In genomic region chr16:85935391-85935956, GRCh38 we compare ENCODE assay signal across 10 cellular contexts. TPM values are rescaled to one million over a fixed set of nuclear protein-coding genes. Genes with fewer than 3 reads are reported as not detected.
A peak's percentile ranks its signal among the peaks of the same experiment; 100 is the strongest.
DNase-seq lines count a peak whose midpoint lies in the region; ATAC-seq lines count a peak whose summit lies in the region.
"Had no signal": no experiment of that assay in that cellular context is flagged by ENCODE, and none has a peak within 500 bp of the region (broad histone marks: within the 10 kb centered on the region; RNA-seq: fewer than 3 reads in every experiment).

No MANE protein-coding gene starts in this region.

- no peaks in the 10 kb centered on the region for H3K36me3 Mint-ChIP-seq in CD8-positive, alpha-beta memory T cell
- H3K36me3 Mint-ChIP-seq in IgD-negative memory B cell (peaks cover 1% of the 10 kb centered on the region), immature natural killer cell (peaks cover 0 to 5% (median 0%) of the 10 kb centered on the region in 3 donors)

- WGBS in GM23248 (ENCODE audit: low coverage in 1 of 2, low lambda C conversion rate in 2 of 2, missing lambda C conversion rate in 2 of 2), 2 experiments = 60 to 62% methylated on average over 13 of the region's 13 CpGs

- no peaks in the 10 kb centered on the region for H3K36me3 ChIP-seq in CD8-positive, alpha-beta memory T cell (ENCODE audit: insufficient read depth, low read length)
- H3K36me3 ChIP-seq in GM23248 (ENCODE audit: low read depth) = no peaks in the 10 kb centered on the region
- H3K36me3 ChIP-seq: thoracic aorta had no signal

- CTCF ChIA-PET in CD8-positive, alpha-beta memory T cell (lab: Charles Lee) = interaction anchor here (0.8 to 1.5 kb wide), 4 partner anchors 36 to 116 kb away, joined by 3 to 6 read pairs (median 4); partner anchors contain the start of gene IRF8

- H2AFZ ChIP-seq in GM23248 = no peak overlapping the region

- peak overlapping the region; percentile 68 to 89 (median 70) for H3K4me3 Mint-ChIP-seq in CD8-positive, alpha-beta memory T cell
- H3K4me3 Mint-ChIP-seq in IgD-negative memory B cell (peak overlapping the region; percentile 76 to 92 (median 84)), immature natural killer cell (peak overlapping the region; percentile 81 to 87 (median 86))

- H3K4me2 ChIP-seq in GM23248 (ENCODE audit: unreplicated experiment) = no peak overlapping the region

- no peaks in the 10 kb centered on the region for H3K9me2 ChIP-seq in GM23248 (ENCODE audit: insufficient read depth)

- ATAC-seq in GM21360 (IDR thresholded peaks at IDR 0.05; ENCODE audit: unreplicated experiment) = peak; percentile 25
- ATAC-seq in GM18861 (IDR thresholded peaks at IDR 0.05; ENCODE audit: unreplicated experiment) = no peak

- H3K27me3 Mint-ChIP-seq in CD8-positive, alpha-beta memory T cell = no peaks in the 10 kb centered on the region
- H3K27me3 Mint-ChIP-seq in IgD-negative memory B cell (no peaks in the 10 kb centered on the region), immature natural killer cell (ENCODE audit: low read depth in 3 of 3) (peaks cover 11 to 18% (median 16%) of the 10 kb centered on the region in 3 donors)

- no peak overlapping the region for H3K9ac ChIP-seq in GM23248

- POLR2A ChIA-PET in CD8-positive, alpha-beta memory T cell (lab: Charles Lee) = interaction anchor here (0.8 kb wide), 1 partner anchor 51 kb away, joined by 3 read pairs; no protein-coding TSS in a partner anchor

- H3K27ac Mint-ChIP-seq in CD8-positive, alpha-beta memory T cell = peak overlapping the region; percentile 83 to 99 (median 94)
- H3K27ac Mint-ChIP-seq in IgD-negative memory B cell (peak overlapping the region; percentile 80 to 98 (median 90)), immature natural killer cell (peak overlapping the region; percentile 95 to 99 (median 96))

- H3K27me3 ChIP-seq in CD8-positive, alpha-beta memory T cell (ENCODE audit: insufficient read depth, low read length, poor library complexity, severe bottlenecking) = no peaks in the 10 kb centered on the region
- peaks cover 64% of the 10 kb centered on the region for H3K27me3 ChIP-seq in GM23248 (replicated peaks; ENCODE audit: insufficient read depth)

- no peaks in the 10 kb centered on the region for H3F3A ChIP-seq in GM23248 (ENCODE audit: insufficient read depth)

- H3K4me3 ChIP-seq in CD8-positive, alpha-beta memory T cell (ENCODE audit: low read length) = peak overlapping the region; percentile 8
- no peak overlapping the region for H3K4me3 ChIP-seq in GM23248

- in situ Hi-C loops in GM23248 (cut with MboI) = no loop called here

- H3K9me3 ChIP-seq in CD8-positive, alpha-beta memory T cell (ENCODE audit: low read length) = no peaks in the 10 kb centered on the region
- H3K9me3 ChIP-seq in GM23248 (ENCODE audit: low read depth) = no peaks in the 10 kb centered on the region
- H3K9me3 ChIP-seq: thoracic aorta had no signal

- DNase-seq in CD8-positive, alpha-beta memory T cell = no peak
- DNase-seq in immature natural killer cell (no peak), SK-N-DZ (ENCODE audit: low spot score) (no peak), GM23248 (no peak)
- DNase-seq in stimulated activated CD4-positive, alpha-beta T cell treated with anti-CD3 and anti-CD28 coated beads, Interleukin-1b, Interleukin-23, amount 100 ng/mL, for 48 hours = no peak
- DNase-seq: Calu3 had no signal

- H3K27ac ChIP-seq in CD8-positive, alpha-beta memory T cell (ENCODE audit: low read depth, low read length) = peak overlapping the region; percentile 8
- H3K27ac ChIP-seq in GM23248 = no peak overlapping the region
- H3K27ac ChIP-seq: thoracic aorta had no signal

- H3K4me1 ChIP-seq in CD8-positive, alpha-beta memory T cell (ENCODE audit: insufficient read depth, low read length) = peaks cover 30% of the 10 kb centered on the region
- H3K4me1 ChIP-seq in GM23248 (ENCODE audit: insufficient read depth) = no peaks in the 10 kb centered on the region

- H4K20me1 ChIP-seq in GM23248 (ENCODE audit: insufficient read depth) = no peaks in the 10 kb centered on the region

- H3K79me2 ChIP-seq in GM23248 (ENCODE audit: insufficient read depth) = no peaks in the 10 kb centered on the region

- no peaks in the 10 kb centered on the region for H3K9me3 Mint-ChIP-seq in CD8-positive, alpha-beta memory T cell
- H3K9me3 Mint-ChIP-seq in IgD-negative memory B cell (no peaks in the 10 kb centered on the region), immature natural killer cell (no peaks in the 10 kb centered on the region)

- peaks cover 45 to 54% (median 48%) of the 10 kb centered on the region in 3 donors for H3K4me1 Mint-ChIP-seq in CD8-positive, alpha-beta memory T cell
- H3K4me1 Mint-ChIP-seq in IgD-negative memory B cell = peaks cover 50 to 69% (median 67%) of the 10 kb centered on the region in 3 donors
- H3K4me1 Mint-ChIP-seq in immature natural killer cell = peaks cover 69 to 74% of the 10 kb centered on the region in 2 donors

RNA-seq across cellular contexts. Expression of gene IRF8, which starts 36.5 kb away (rescaled TPM):
- 10 to 100 TPM; 19.2 to 22.0 TPM for total RNA-seq in CD8-positive, alpha-beta memory T cell
- polyA plus RNA-seq in CD8-positive, alpha-beta memory T cell = 2.1 TPM
- polyA plus RNA-seq in IgD-negative memory B cell = 718 TPM
- polyA plus RNA-seq in immature natural killer cell = 10 to 100 TPM; 69.7 to 92.8 (median 73.6) TPM
- polyA plus RNA-seq in SK-N-DZ (2014; cell fraction: cytosol; rRNA removed) = not detected in 2 replicates
- not detected in 2 replicates for polyA plus RNA-seq in SK-N-DZ (2014; cell fraction: nucleus; rRNA removed)
- total RNA-seq in GM23248 (2014; rRNA removed; shearing (Covaris generic)) = not detected in 2 replicates
- polyA plus RNA-seq in GM23248 (2016; fragmentation: Nextera tagmentation; extraction: Ambion mirVana) = 0.31 and 0.58 TPM in 2 replicates

Comparison
In these comparisons a context has a peak if more than half of its experiments do, and no peak if none do; other contexts are left out.
1. RNA of gene IRF8, which starts 36.5 kb away (polyA plus RNA-seq): 718 TPM in IgD-negative memory B cell (single experiment) and 69.7 to 92.8 TPM in immature natural killer cell; 2.1 TPM in CD8-positive, alpha-beta memory T cell (single experiment) and 0.31 to 0.58 TPM in GM23248; every median in the first group is over 10 times any median in the second.
2. Peak in every context shown above with its lines, with median percentiles within 50 percentile points of each other: H3K27ac Mint-ChIP-seq and H3K4me3 Mint-ChIP-seq.